In the genomic region with DNA sequence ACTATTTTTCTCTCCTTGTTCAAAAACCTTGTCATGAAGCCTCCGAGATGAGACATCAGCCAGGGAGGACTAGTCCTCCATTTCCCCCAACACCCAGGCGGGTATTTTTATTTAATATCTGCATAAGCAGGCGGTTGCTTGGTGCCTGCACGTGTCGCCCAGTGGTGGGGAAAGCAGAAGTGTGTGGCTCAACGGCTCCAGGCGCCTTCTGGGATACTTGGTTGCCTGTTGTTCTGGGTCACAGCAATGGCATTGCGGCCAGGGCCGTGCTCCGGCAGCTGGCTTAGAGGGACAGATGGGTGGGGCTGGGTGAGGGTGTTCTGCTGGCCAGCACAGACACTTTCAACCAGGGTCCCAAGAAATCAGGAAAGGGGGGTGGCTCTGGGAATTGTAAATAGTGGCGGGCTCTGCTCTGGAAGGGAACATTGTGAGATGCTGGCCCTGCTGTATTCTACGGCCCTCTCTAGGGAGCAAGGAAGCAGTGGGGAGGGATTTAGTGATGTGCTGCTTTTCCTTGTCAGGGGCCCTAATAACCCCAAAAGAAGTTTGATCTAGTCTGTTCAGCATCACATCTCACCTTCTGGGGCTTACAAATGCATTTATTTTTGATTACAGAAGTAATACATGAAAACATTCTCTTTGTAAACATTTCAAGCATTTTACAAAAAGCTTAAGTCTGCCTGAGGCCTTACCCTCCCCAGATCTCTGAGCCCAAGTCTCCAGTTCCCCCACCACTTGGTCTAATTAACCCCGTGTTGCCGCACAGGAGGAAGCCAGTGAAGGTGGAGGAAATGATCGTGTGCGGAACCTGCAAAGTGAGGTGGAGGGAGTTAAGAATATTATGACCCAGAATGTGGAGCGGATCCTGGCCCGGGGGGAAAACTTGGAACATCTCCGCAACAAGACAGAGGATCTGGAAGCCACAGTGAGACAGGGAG, we compare ENCODE assay signal across 7 cellular contexts. TPM values are rescaled to one million over a fixed set of nuclear protein-coding genes. Genes with fewer than 3 reads are reported as not detected.
DNase-seq lines count a peak whose midpoint lies in the region; ATAC-seq and TF ChIP-seq lines count a peak whose summit lies in the region.

No MANE protein-coding gene starts in this region.

- H3K9me3 ChIP-seq in psoas muscle: no peaks in the 10 kb centered on the region

- no peaks in the 10 kb centered on the region for H3K27me3 ChIP-seq in psoas muscle (ENCODE audit: insufficient read depth in 3 of 3, low read length in 2 of 3)

- H3K4me1 Mint-ChIP-seq in WTC11: peaks cover 33% of the 10 kb centered on the region

- H3K27ac ChIP-seq in psoas muscle: peak overlapping the region; percentile 73

- peak overlapping the region; percentile 64 for H3K27ac Mint-ChIP-seq in WTC11

- TF ChIP-seq CTCF in WTC11 (IDR thresholded peaks at IDR 0.05) (no peak), psoas muscle (IDR thresholded peaks at IDR 0.05) (no peak)

- H3K4me3 ChIP-seq in psoas muscle: peak overlapping the region; percentile 51

- ATAC-seq in GM19023 (IDR thresholded peaks at IDR 0.05; ENCODE audit: unreplicated experiment) (peak; percentile 44), HG03196 (IDR thresholded peaks at IDR 0.05; ENCODE audit: unreplicated experiment) (peak; percentile 38), WTC11 (0 out of 2 replicates have a peak, but pooled peaks have one; percentile 5), psoas muscle (peak; percentile 67 to 87 (median 84)), GM21737 (IDR thresholded peaks at IDR 0.05; ENCODE audit: unreplicated experiment) (no peak), HG03135 (IDR thresholded peaks at IDR 0.05; ENCODE audit: unreplicated experiment) (no peak)

- H3K36me3 Mint-ChIP-seq in WTC11: 0 out of 2 replicates have a peak, but pooled peaks cover 3% of the 10 kb centered on the region

- H3K4me1 ChIP-seq in psoas muscle: peaks cover 26% of the 10 kb centered on the region

- 35 to 49% (median 45%) methylated on average over 19 of the region's 19 CpGs for WGBS in psoas muscle, 3 donors

- no peaks in the 10 kb centered on the region for H3K9me3 Mint-ChIP-seq in WTC11

- DNase-seq in WTC11 (ENCODE audit: low spot score): no peak
- DNase-seq in cardiac septum (ENCODE audit: low spot score): peak; percentile 83
- DNase-seq in psoas muscle: peak; percentile 64 to 88

- intact Hi-C loops in cardiac septum (cut with DNase I) (no loop called here), psoas muscle (cut with DNase I) (no loop called here)

- H3K36me3 ChIP-seq in psoas muscle (ENCODE audit: insufficient read depth in 1 of 2, low read depth in 1 of 2): no peaks in the 10 kb centered on the region

- POLR2A ChIA-PET in WTC11 (lab: Charles Lee): interaction anchor here (0.6 to 1.9 kb wide), 5 partner anchors 17 to 224 kb away, joined by 3 to 7 read pairs (median 4); a partner anchor contains a TSS

- CTCF ChIA-PET in WTC11 (lab: Charles Lee): interaction anchor here (1.0 to 2.1 kb wide), 5 partner anchors 17 to 150 kb away, joined by 3 to 12 read pairs (median 7); a partner anchor contains a TSS

- peak overlapping the region; percentile 79 for H3K4me3 Mint-ChIP-seq in WTC11

- H3K27me3 Mint-ChIP-seq in WTC11 (ENCODE audit: low read depth): peaks cover 15% of the 10 kb centered on the region

TF ChIP-seq in WTC11, 78 proteins besides CTCF, POLR2A, EP300 and RAD21:
- TF ChIP-seq NR2C2 (CRISPR knock-in tag; IDR thresholded peaks at IDR 0.05) (no peak), ATF1 (CRISPR knock-in tag; IDR thresholded peaks at IDR 0.05) (no peak)
- TF ChIP-seq, protein P1, sequence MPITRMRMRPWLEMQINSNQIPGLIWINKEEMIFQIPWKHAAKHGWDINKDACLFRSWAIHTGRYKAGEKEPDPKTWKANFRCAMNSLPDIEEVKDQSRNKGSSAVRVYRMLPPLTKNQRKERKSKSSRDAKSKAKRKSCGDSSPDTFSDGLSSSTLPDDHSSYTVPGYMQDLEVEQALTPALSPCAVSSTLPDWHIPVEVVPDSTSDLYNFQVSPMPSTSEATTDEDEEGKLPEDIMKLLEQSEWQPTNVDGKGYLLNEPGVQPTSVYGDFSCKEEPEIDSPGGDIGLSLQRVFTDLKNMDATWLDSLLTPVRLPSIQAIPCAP (CRISPR knock-in tag; IDR thresholded peaks at IDR 0.05): no peak
- TF ChIP-seq, protein P2, sequence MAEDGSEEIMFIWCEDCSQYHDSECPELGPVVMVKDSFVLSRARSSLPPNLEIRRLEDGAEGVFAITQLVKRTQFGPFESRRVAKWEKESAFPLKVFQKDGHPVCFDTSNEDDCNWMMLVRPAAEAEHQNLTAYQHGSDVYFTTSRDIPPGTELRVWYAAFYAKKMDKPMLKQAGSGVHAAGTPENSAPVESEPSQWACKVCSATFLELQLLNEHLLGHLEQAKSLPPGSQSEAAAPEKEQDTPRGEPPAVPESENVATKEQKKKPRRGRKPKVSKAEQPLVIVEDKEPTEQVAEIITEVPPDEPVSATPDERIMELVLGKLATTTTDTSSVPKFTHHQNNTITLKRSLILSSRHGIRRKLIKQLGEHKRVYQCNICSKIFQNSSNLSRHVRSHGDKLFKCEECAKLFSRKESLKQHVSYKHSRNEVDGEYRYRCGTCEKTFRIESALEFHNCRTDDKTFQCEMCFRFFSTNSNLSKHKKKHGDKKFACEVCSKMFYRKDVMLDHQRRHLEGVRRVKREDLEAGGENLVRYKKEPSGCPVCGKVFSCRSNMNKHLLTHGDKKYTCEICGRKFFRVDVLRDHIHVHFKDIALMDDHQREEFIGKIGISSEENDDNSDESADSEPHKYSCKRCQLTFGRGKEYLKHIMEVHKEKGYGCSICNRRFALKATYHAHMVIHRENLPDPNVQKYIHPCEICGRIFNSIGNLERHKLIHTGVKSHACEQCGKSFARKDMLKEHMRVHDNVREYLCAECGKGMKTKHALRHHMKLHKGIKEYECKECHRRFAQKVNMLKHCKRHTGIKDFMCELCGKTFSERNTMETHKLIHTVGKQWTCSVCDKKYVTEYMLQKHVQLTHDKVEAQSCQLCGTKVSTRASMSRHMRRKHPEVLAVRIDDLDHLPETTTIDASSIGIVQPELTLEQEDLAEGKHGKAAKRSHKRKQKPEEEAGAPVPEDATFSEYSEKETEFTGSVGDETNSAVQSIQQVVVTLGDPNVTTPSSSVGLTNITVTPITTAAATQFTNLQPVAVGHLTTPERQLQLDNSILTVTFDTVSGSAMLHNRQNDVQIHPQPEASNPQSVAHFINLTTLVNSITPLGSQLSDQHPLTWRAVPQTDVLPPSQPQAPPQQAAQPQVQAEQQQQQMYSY (CRISPR knock-in tag; IDR thresholded peaks at IDR 0.05): peak; percentile 74
- TF ChIP-seq, protein P3, sequence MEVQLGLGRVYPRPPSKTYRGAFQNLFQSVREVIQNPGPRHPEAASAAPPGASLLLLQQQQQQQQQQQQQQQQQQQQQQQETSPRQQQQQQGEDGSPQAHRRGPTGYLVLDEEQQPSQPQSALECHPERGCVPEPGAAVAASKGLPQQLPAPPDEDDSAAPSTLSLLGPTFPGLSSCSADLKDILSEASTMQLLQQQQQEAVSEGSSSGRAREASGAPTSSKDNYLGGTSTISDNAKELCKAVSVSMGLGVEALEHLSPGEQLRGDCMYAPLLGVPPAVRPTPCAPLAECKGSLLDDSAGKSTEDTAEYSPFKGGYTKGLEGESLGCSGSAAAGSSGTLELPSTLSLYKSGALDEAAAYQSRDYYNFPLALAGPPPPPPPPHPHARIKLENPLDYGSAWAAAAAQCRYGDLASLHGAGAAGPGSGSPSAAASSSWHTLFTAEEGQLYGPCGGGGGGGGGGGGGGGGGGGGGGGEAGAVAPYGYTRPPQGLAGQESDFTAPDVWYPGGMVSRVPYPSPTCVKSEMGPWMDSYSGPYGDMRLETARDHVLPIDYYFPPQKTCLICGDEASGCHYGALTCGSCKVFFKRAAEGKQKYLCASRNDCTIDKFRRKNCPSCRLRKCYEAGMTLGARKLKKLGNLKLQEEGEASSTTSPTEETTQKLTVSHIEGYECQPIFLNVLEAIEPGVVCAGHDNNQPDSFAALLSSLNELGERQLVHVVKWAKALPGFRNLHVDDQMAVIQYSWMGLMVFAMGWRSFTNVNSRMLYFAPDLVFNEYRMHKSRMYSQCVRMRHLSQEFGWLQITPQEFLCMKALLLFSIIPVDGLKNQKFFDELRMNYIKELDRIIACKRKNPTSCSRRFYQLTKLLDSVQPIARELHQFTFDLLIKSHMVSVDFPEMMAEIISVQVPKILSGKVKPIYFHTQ (CRISPR knock-in tag; IDR thresholded peaks at IDR 0.05): no peak

RNA-seq across cellular contexts. Expression of a gene that starts 1.1 kb away (rescaled TPM):
- 48.8 to 55.4 TPM (median 52.0 TPM) in 3 replicates for total RNA-seq in WTC11 (2021)
- 8.2 TPM for total RNA-seq in cardiac septum
- 10 to 100 TPM; 11.7 to 15.7 (median 12.4) TPM for total RNA-seq in psoas muscle
- polyA plus RNA-seq in psoas muscle: 10 to 100 TPM; 16.6 to 25.4 (median 23.2) TPM

RNA-seq across cellular contexts. Expression of a gene that starts 5.7 kb away (rescaled TPM):
- 6.3 to 7.4 TPM (median 7.0 TPM) in 3 replicates for total RNA-seq in WTC11 (2021)
- 27.9 TPM for total RNA-seq in cardiac septum
- 10 to 100 TPM; 58.1 to 95.0 (median 83.2) TPM for total RNA-seq in psoas muscle
- 100 to 1,000 TPM; 106 to 149 (median 128) TPM for polyA plus RNA-seq in psoas muscle

RNA-seq across cellular contexts. Expression of a gene that starts 17.0 kb away (rescaled TPM):
- total RNA-seq in WTC11 (2021) (95.4 to 108 TPM (median 102 TPM) in 3 replicates), cardiac septum (82.4 TPM), psoas muscle (100 to 1,000 TPM in 1 of 4 donors, 10 to 100 TPM in 3; 84.7 to 107 (median 90.0) TPM)
- polyA plus RNA-seq in psoas muscle: 100 to 1,000 TPM; 156 to 212 (median 184) TPM

RNA-seq across cellular contexts. Expression of a gene that starts 17.2 kb away (rescaled TPM):
- total RNA-seq in WTC11 (2021) (40.9 to 42.9 TPM (median 41.4 TPM) in 3 replicates), cardiac septum (23.3 TPM), psoas muscle (10 to 100 TPM; 20.1 to 25.3 (median 22.1) TPM)
- polyA plus RNA-seq in psoas muscle: 10 to 100 TPM; 19.0 to 35.6 (median 30.7) TPM

RNA-seq across cellular contexts. Expression of a gene that starts 24.0 kb away (rescaled TPM):
- total RNA-seq in WTC11 (2021) (20.9 to 23.1 TPM (median 21.6 TPM) in 3 replicates), cardiac septum (11.4 TPM), psoas muscle (10 to 100 TPM; 20.1 to 54.3 (median 30.9) TPM)
- polyA plus RNA-seq in psoas muscle: 10 to 100 TPM; 17.4 to 82.6 (median 40.3) TPM

Comparison
In these comparisons a context has a peak if more than half of its experiments do, and no peak if none do; other contexts are left out.
1. ATAC-seq: peak in GM19023 (single experiment), HG03196 (single experiment), WTC11 (single experiment) and psoas muscle (4 of 4); none in GM21737 (single experiment) and HG03135 (single experiment).